8 cellular contexts compared by ENCODE assay signal in genomic region chr9:123322771-123323481, GRCh38. TPM values are rescaled to one million over a fixed set of nuclear protein-coding genes. Genes with fewer than 3 reads are reported as not detected.
DNase-seq lines count a peak whose midpoint lies in the region; ATAC-seq and TF ChIP-seq lines count a peak whose summit lies in the region.

No MANE protein-coding gene starts in this region.

- CTCF ChIA-PET in activated CD8-positive, alpha-beta T cell treated with anti-CD3 and anti-CD28 coated beads, Interleukin-2, amount 10 ng/mL, durations not matched to agents 7 days and 5 days (lab: Charles Lee), result interaction anchor here (1.0 to 2.1 kb wide), 5 partner anchors 16 to 54 kb away, joined by 3 to 9 read pairs (median 3); no protein-coding TSS in a partner anchor

- DNase-seq in HL-60 (ENCODE audit: low read depth in 1 of 2, low spot score in 1 of 2) (peak in 1 of 2 experiments; percentile 43), left kidney (ENCODE audit: low read depth, low spot score) (peak; percentile 55), superior temporal gyrus (ENCODE audit: extremely low spot score) (no peak), dedifferentiated amniotic fluid mesenchymal stem cell (ENCODE audit: extremely low spot score) (no peak), DMS53 treated with DMSO at 0.1 percent for 48 hours (lab: John Stamatoyannopoulos, UW; ENCODE audit: unreplicated experiment) (no peak), HK-2 (ENCODE audit: unreplicated experiment) (no peak)
- DNase-seq in activated CD8-positive, alpha-beta T cell treated with anti-CD3 and anti-CD28 coated beads, Interleukin-2, amount 10 ng/mL, durations not matched to agents 7 days and 5 days, result peak; percentile 84

- TF ChIP-seq CTCF in HL-60 (IDR thresholded peaks at IDR 0.05; ENCODE audit: insufficient read depth, low read length), result no peak

- H3K27ac Mint-ChIP-seq in activated CD8-positive, alpha-beta T cell treated with anti-CD3 and anti-CD28 coated beads, Interleukin-2, amount 10 ng/mL, durations not matched to agents 7 days and 5 days, result peak overlapping the region; percentile 98

- H3K27ac ChIP-seq in HL-60 (replicated peaks), result 0 out of 2 replicates have a peak overlapping the region, but pooled peaks have one; percentile 19

- no peaks in the 10 kb centered on the region for H3K27me3 Mint-ChIP-seq in activated CD8-positive, alpha-beta T cell treated with anti-CD3 and anti-CD28 coated beads, Interleukin-2, amount 10 ng/mL, durations not matched to agents 7 days and 5 days (ENCODE audit: low read depth)

- H3K27me3 ChIP-seq in HL-60 (ENCODE audit: insufficient read depth, poor library complexity, severe bottlenecking), result no peaks in the 10 kb centered on the region

- peaks cover 61% of the 10 kb centered on the region for H3K4me1 Mint-ChIP-seq in activated CD8-positive, alpha-beta T cell treated with anti-CD3 and anti-CD28 coated beads, Interleukin-2, amount 10 ng/mL, durations not matched to agents 7 days and 5 days (ENCODE audit: low read depth)

- ATAC-seq in GM19452 (IDR thresholded peaks at IDR 0.05; ENCODE audit: unreplicated experiment), result peak; percentile 47
- ATAC-seq in activated CD8-positive, alpha-beta T cell treated with anti-CD3 and anti-CD28 coated beads, Interleukin-2, amount 10 ng/mL, durations not matched to agents 7 days and 5 days, result peak; percentile 88

- peak overlapping the region; percentile 47 for H3K4me3 Mint-ChIP-seq in activated CD8-positive, alpha-beta T cell treated with anti-CD3 and anti-CD28 coated beads, Interleukin-2, amount 10 ng/mL, durations not matched to agents 7 days and 5 days

- POLR2A ChIA-PET in activated CD8-positive, alpha-beta T cell treated with anti-CD3 and anti-CD28 coated beads, Interleukin-2, amount 10 ng/mL, durations not matched to agents 7 days and 5 days (lab: Charles Lee), result interaction anchor here (0.6 to 2.9 kb wide), 7 partner anchors 9 to 260 kb away, joined by 3 to 43 read pairs (median 4); no protein-coding TSS in a partner anchor

- H3K4me3 ChIP-seq in HL-60 (replicated peaks; ENCODE audit: insufficient read depth, low read length), result no peak overlapping the region

- H3K9me3 Mint-ChIP-seq in activated CD8-positive, alpha-beta T cell treated with anti-CD3 and anti-CD28 coated beads, Interleukin-2, amount 10 ng/mL, durations not matched to agents 7 days and 5 days (ENCODE audit: insufficient read depth), result no peaks in the 10 kb centered on the region

- H3K36me3 Mint-ChIP-seq in activated CD8-positive, alpha-beta T cell treated with anti-CD3 and anti-CD28 coated beads, Interleukin-2, amount 10 ng/mL, durations not matched to agents 7 days and 5 days (ENCODE audit: low read depth), result no peaks in the 10 kb centered on the region

RNA-seq across cellular contexts. Expression of gene CRB2, which starts 33.1 kb away (rescaled TPM):
- not detected for total RNA-seq in activated CD8-positive, alpha-beta T cell treated with anti-CD3 and anti-CD28 coated beads, Interleukin-2, amount 10 ng/mL, durations not matched to agents 7 days and 5 days

RNA-seq across cellular contexts. Expression of gene STRBP, which starts 54.5 kb away (rescaled TPM):
- 10 to 100 TPM; 26.1 to 26.5 TPM for total RNA-seq in activated CD8-positive, alpha-beta T cell treated with anti-CD3 and anti-CD28 coated beads, Interleukin-2, amount 10 ng/mL, durations not matched to agents 7 days and 5 days

Comparison
In these comparisons a context has a peak if more than half of its experiments do, and no peak if none do; other contexts are left out.
1. DNase-seq: peak in activated CD8-positive, alpha-beta T cell treated with anti-CD3 and anti-CD28 coated beads, Interleukin-2, amount 10 ng/mL, durations not matched to agents 7 days and 5 days (single experiment) and left kidney (single experiment); none in superior temporal gyrus (single experiment), dedifferentiated amniotic fluid mesenchymal stem cell (single experiment), DMS53 treated with DMSO at 0.1 percent for 48 hours (single experiment) and HK-2 (single experiment).